ENCODE assay signal across 12 cellular contexts in the genomic region with DNA sequence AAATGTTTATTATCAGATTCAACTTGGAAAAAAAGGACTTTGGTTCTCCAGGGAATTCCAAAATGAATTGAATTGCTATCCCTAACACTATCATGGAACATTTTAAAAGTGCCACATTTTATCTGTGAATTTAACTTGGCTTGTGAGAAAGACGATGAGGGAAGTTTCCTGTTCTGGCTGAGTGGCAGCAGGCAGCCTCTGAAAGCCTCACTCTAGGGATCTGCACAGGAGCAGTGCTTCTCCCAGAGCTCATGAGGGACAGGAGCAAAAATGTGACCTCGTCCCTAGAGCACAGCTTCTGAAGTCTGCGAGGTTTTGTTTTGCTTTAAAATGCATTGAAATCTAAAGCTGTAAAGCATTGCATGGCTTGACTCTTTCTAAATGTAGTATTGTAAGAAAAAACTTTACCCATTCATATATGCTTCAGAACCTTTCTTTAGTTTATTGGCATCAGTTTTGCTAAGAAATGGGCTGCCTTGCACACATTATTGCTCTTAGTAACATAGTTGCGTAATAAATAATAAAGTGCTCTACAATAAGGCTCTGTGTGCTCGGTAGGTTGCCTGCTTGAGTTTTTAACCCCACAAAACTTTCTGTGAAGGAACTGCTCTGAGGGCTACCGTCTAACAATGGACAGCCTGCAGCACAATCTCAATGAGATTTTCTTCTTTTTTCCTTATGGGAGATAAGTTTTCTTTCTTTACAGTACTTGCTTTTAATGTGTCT.
DNase-seq lines count a peak whose midpoint lies in the region; ATAC-seq and TF ChIP-seq lines count a peak whose summit lies in the region.
"Had no signal": no experiment of that assay in that cellular context is flagged by ENCODE, and none has a peak within 500 bp of the region (broad histone marks: within the 10 kb centered on the region; RNA-seq: fewer than 3 reads in every experiment).

No MANE protein-coding gene starts in this region.

- no peaks in the 10 kb centered on the region for H3K9me3 Mint-ChIP-seq in CD4-positive, CD25-positive, alpha-beta regulatory T cell

- no peaks in the 10 kb centered on the region for H3F3A ChIP-seq in Loucy (ENCODE audit: low read depth)

- no peaks in the 10 kb centered on the region for H3K79me2 ChIP-seq in Loucy (ENCODE audit: insufficient read depth, low read length)
- no peaks in the 10 kb centered on the region for H3K79me2 ChIP-seq in fibroblast of lung (ENCODE audit: control insufficient read depth, insufficient read depth, low read length)
- H3K79me2 ChIP-seq: parathyroid adenoma had no signal

- no peaks in the 10 kb centered on the region for H4K20me1 ChIP-seq in Loucy (ENCODE audit: insufficient read depth, low read length, poor library complexity, severe bottlenecking)
- H4K20me1 ChIP-seq in fibroblast of lung (ENCODE audit: control insufficient read depth, extremely low read depth, insufficient read depth, low read length) = no peaks in the 10 kb centered on the region

- H3K9me2 ChIP-seq in Loucy (replicated peaks; ENCODE audit: low read depth, low read length) = no peaks in the 10 kb centered on the region

- DNase-seq in CD4-positive, CD25-positive, alpha-beta regulatory T cell = no peak
- peak in 1 of 2 donors; percentile 38 for DNase-seq in fibroblast of lung (ENCODE audit: low read depth in 2 of 2)
- no peak for DNase-seq in mucosa of descending colon
- no peak for DNase-seq in activated CD4-positive, alpha-beta T cell treated with anti-CD3 and anti-CD28 coated beads, Interleukin-2, amount 50 U/mL, for 4 hours
- no peak for DNase-seq in stimulated activated CD4-positive, alpha-beta T cell treated with anti-CD3 and anti-CD28 coated beads, Interleukin-12 subunit alpha, Interleukin-12 subunit beta, amount 100 ng/mL, for 4 hours
- DNase-seq in NCI-H748 (lab: John Stamatoyannopoulos, UW; ENCODE audit: unreplicated experiment) = no peak
- DNase-seq in effector CD4-positive, alpha-beta T cell = no peak
- DNase-seq: activated CD4-positive, alpha-beta T cell treated with anti-CD3 and anti-CD28 coated beads for 48 hours; COR-L47; MG63 had no signal

- H3K9ac ChIP-seq in Loucy (ENCODE audit: low read depth, low read length, poor library complexity, severe bottlenecking) (no peak overlapping the region), fibroblast of lung (ENCODE audit: insufficient read depth, low read length) (no peak overlapping the region)
- H3K9ac ChIP-seq: parathyroid adenoma had no signal

- H2AFZ ChIP-seq in Loucy (ENCODE audit: low read length) (no peak overlapping the region), fibroblast of lung (ENCODE audit: low read length) (no peak overlapping the region)
- H2AFZ ChIP-seq: parathyroid adenoma had no signal

- H3K27me3 Mint-ChIP-seq in CD4-positive, CD25-positive, alpha-beta regulatory T cell = peaks cover 4% of the 10 kb centered on the region

- TF ChIP-seq CTCF in Loucy (conservative IDR thresholded peaks at IDR 0.05; ENCODE audit: low read length) (no peak), fibroblast of lung (conservative IDR thresholded peaks at IDR 0.05 in 1 of 2, IDR thresholded peaks at IDR 0.05 in 1 of 2; ENCODE audit: low read depth in 1 of 2, low read length in 2 of 2) (no peak), mucosa of descending colon (IDR thresholded peaks at IDR 0.05) (no peak)

- no peaks in the 10 kb centered on the region for H3K9me3 ChIP-seq in CD4-positive, CD25-positive, alpha-beta regulatory T cell (ENCODE audit: control insufficient read depth in 2 of 2, low read length in 2 of 2)
- H3K9me3 ChIP-seq in Loucy (ENCODE audit: insufficient read depth, low read depth, low read length) (no peaks in the 10 kb centered on the region), fibroblast of lung (ENCODE audit: control insufficient read depth, insufficient read depth, low read depth, low read length) (no peaks in the 10 kb centered on the region), mucosa of descending colon (no peaks in the 10 kb centered on the region)
- H3K9me3 ChIP-seq: MG63 had no signal

- peaks cover 15% of the 10 kb centered on the region for H3K4me1 ChIP-seq in CD4-positive, CD25-positive, alpha-beta regulatory T cell (ENCODE audit: control insufficient read depth, insufficient read depth, low read length, poor library complexity, severe bottlenecking)
- peaks cover 13% of the 10 kb centered on the region for H3K4me1 ChIP-seq in Loucy (ENCODE audit: insufficient read depth, low read length, poor library complexity, severe bottlenecking)
- peaks cover 3% of the 10 kb centered on the region for H3K4me1 ChIP-seq in fibroblast of lung (ENCODE audit: control insufficient read depth, extremely low read depth, insufficient read depth, low read length)
- H3K4me1 ChIP-seq in mucosa of descending colon (ENCODE audit: low read depth) = no peaks in the 10 kb centered on the region

- H3K4me2 ChIP-seq in Loucy (ENCODE audit: low read depth, low read length, poor library complexity, severe bottlenecking) (peak overlapping the region; percentile 19), fibroblast of lung (ENCODE audit: extremely low read depth, insufficient read depth, low read length) (peak overlapping the region; percentile 18)

- peak overlapping the region in 3 of 4 donors; percentile 19 to 83 (median 55) for H3K4me3 Mint-ChIP-seq in CD4-positive, CD25-positive, alpha-beta regulatory T cell

- peak overlapping the region; percentile 20 for H3K4me3 ChIP-seq in CD4-positive, CD25-positive, alpha-beta regulatory T cell (ENCODE audit: low read depth, low read length)
- no peak overlapping the region for H3K4me3 ChIP-seq in Loucy (ENCODE audit: low read length, poor library complexity, severe bottlenecking)
- H3K4me3 ChIP-seq in fibroblast of lung (replicated peaks in 1 of 4; ENCODE audit: control extremely low read depth in 1 of 4, insufficient read depth in 1 of 4, low read depth in 3 of 4, low read length in 4 of 4) = no peak overlapping the region
- no peak overlapping the region for H3K4me3 ChIP-seq in mucosa of descending colon
- H3K4me3 ChIP-seq: MG63 had no signal

- H3K4me1 Mint-ChIP-seq in CD4-positive, CD25-positive, alpha-beta regulatory T cell = peaks cover 5 to 14% (median 10%) of the 10 kb centered on the region in 4 donors

- H3K36me3 Mint-ChIP-seq in CD4-positive, CD25-positive, alpha-beta regulatory T cell = no peaks in the 10 kb centered on the region

- H3K27ac Mint-ChIP-seq in CD4-positive, CD25-positive, alpha-beta regulatory T cell = no peak overlapping the region

- intact Hi-C loops in mucosa of descending colon (cut with DNase I, micrococcal nuclease) = no loop called here

- ATAC-seq in CD4-positive, CD25-positive, alpha-beta regulatory T cell (ENCODE audit: low read depth in 2 of 2) = no peak
- peak; percentile 72 for ATAC-seq in mucosa of descending colon

- H3K36me3 ChIP-seq in CD4-positive, CD25-positive, alpha-beta regulatory T cell (ENCODE audit: control insufficient read depth, insufficient read depth, low read length) = no peaks in the 10 kb centered on the region
- no peaks in the 10 kb centered on the region for H3K36me3 ChIP-seq in Loucy (ENCODE audit: insufficient read depth, low read length)
- no peaks in the 10 kb centered on the region for H3K36me3 ChIP-seq in fibroblast of lung (ENCODE audit: control insufficient read depth, insufficient read depth, low read length)
- H3K36me3 ChIP-seq in mucosa of descending colon (ENCODE audit: low read depth) = no peaks in the 10 kb centered on the region

- H3K27me3 ChIP-seq in CD4-positive, CD25-positive, alpha-beta regulatory T cell (ENCODE audit: control insufficient read depth, insufficient read depth, low read length) = no peaks in the 10 kb centered on the region
- no peaks in the 10 kb centered on the region for H3K27me3 ChIP-seq in Loucy (ENCODE audit: insufficient read depth, low read length, poor library complexity, severe bottlenecking)
- no peaks in the 10 kb centered on the region for H3K27me3 ChIP-seq in fibroblast of lung (ENCODE audit: control insufficient read depth, insufficient read depth, low read length)
- H3K27me3 ChIP-seq: MG63 had no signal

- H3K27ac ChIP-seq in CD4-positive, CD25-positive, alpha-beta regulatory T cell (ENCODE audit: insufficient read depth, low read length, poor library complexity, severe bottlenecking) = peak overlapping the region; percentile 3
- no peak overlapping the region for H3K27ac ChIP-seq in fibroblast of lung (ENCODE audit: insufficient read depth, low read length)
- H3K27ac ChIP-seq: parathyroid adenoma had no signal
